9 cellular contexts compared by ENCODE assay signal in the genomic region with DNA sequence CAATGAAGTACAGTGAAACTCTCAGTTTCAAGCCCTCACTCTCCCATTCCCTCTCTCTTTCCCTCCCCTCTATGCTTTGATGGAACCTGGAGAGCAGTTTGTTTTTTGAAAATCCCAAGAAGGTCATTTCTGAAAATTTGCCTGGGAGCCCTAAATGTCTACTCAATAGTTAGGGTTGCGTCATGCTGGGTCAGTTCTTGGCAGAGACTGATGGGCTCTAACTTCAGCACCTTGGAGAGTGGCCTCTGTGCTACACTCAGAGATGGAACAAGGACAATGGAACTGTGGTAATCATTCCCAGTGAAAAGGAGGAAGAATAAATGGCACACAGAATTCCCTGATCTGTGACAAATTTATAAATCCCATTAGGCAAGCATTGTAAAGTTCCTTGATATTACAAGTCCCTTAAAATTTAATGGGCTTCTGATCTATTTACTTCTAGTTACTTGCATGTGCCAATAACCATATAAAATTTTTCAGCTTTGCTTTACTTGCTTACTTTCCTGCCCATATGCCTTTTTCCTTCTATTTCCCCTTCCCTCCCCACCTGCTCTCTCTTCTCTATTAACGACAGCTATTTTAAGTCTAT.
A peak's percentile ranks its signal among the peaks of the same experiment; 100 is the strongest.
DNase-seq lines count a peak whose midpoint lies in the region; ATAC-seq, FAIRE-seq and TF ChIP-seq lines count a peak whose summit lies in the region.
"Had no signal": no experiment of that assay in that cellular context is flagged by ENCODE, and none has a peak within 500 bp of the region (broad histone marks: within the 10 kb centered on the region; RNA-seq: fewer than 3 reads in every experiment).

No MANE protein-coding gene starts in this region.

- no peaks in the 10 kb centered on the region for H4K20me1 ChIP-seq in DND-41 (ENCODE audit: insufficient read depth, low read length)

- no peaks in the 10 kb centered on the region for H3K4me1 Mint-ChIP-seq in activated T-helper 17 cell treated with anti-CD3 and anti-CD28 coated beads, Interleukin-2, amount 50 U/mL, for 72 hours

- H3K36me3 ChIP-seq in DND-41 (ENCODE audit: insufficient read depth, low read length): no peaks in the 10 kb centered on the region
- no peaks in the 10 kb centered on the region for H3K36me3 ChIP-seq in bronchial epithelial cell (ENCODE audit: control insufficient read depth, insufficient read depth, low read length)
- H3K36me3 ChIP-seq in ovary: no peaks in the 10 kb centered on the region
- H3K36me3 ChIP-seq: esophagus squamous epithelium had no signal

- TF ChIP-seq EP300 in ovary (IDR thresholded peaks at IDR 0.05): no peak

- ATAC-seq in DND-41 (ENCODE audit: insufficient read depth, low read depth): peak; percentile 74
- no peak for ATAC-seq in activated T-helper 17 cell treated with anti-CD3 and anti-CD28 coated beads, Interleukin-2, amount 50 U/mL, for 72 hours (replicated peaks)

- DNase-seq in DND-41 (peak; percentile 48), LNCaP clone FGC (ENCODE audit: low read depth) (peak; percentile 40), bronchial epithelial cell (ENCODE audit: low read depth) (peak; percentile 63), lung microvascular endothelial cell (ENCODE audit: low read depth in 2 of 2) (peak; percentile 58 to 71), NCI-H524 treated with DMSO at 0.1 percent for 48 hours (lab: John Stamatoyannopoulos, UW) (no peak), ovary (no peak), SKM-1 treated with dmso at 0.1 percent for 144 hours (lab: John Stamatoyannopoulos, UW; ENCODE audit: unreplicated experiment) (no peak)
- DNase-seq: esophagus squamous epithelium had no signal

- H3K27me3 Mint-ChIP-seq in activated T-helper 17 cell treated with anti-CD3 and anti-CD28 coated beads, Interleukin-2, amount 50 U/mL, for 72 hours: peaks cover 20% of the 10 kb centered on the region

- H3K4me3 ChIP-seq in DND-41 (ENCODE audit: low read depth in 1 of 2, low read length in 2 of 2): no peak overlapping the region
- H3K4me3 ChIP-seq in LNCaP clone FGC (ENCODE audit: low read depth, low read length): no peak overlapping the region
- no peak overlapping the region for H3K4me3 ChIP-seq in bronchial epithelial cell (ENCODE audit: low read depth, low read length)
- no peak overlapping the region for H3K4me3 ChIP-seq in ovary
- H3K4me3 ChIP-seq: esophagus squamous epithelium had no signal

- H3K27me3 ChIP-seq in DND-41 (ENCODE audit: insufficient read depth, low read length, poor library complexity) (no peaks in the 10 kb centered on the region), bronchial epithelial cell (ENCODE audit: control insufficient read depth, insufficient read depth, low read length) (peaks cover 2% of the 10 kb centered on the region), ovary (no peaks in the 10 kb centered on the region)
- H3K27me3 ChIP-seq: esophagus squamous epithelium had no signal

- peaks cover 4% of the 10 kb centered on the region for H3K9me3 Mint-ChIP-seq in activated T-helper 17 cell treated with anti-CD3 and anti-CD28 coated beads, Interleukin-2, amount 50 U/mL, for 72 hours

- intact Hi-C loops in ovary (cut with DNase I): no loop called here

- H3K4me2 ChIP-seq in DND-41 (ENCODE audit: insufficient read depth, low read length): no peak overlapping the region

- no peak overlapping the region for H3K4me3 Mint-ChIP-seq in activated T-helper 17 cell treated with anti-CD3 and anti-CD28 coated beads, Interleukin-2, amount 50 U/mL, for 72 hours

- no peaks in the 10 kb centered on the region for H3K36me3 Mint-ChIP-seq in activated T-helper 17 cell treated with anti-CD3 and anti-CD28 coated beads, Interleukin-2, amount 50 U/mL, for 72 hours (ENCODE audit: low read depth)

- H3K9ac ChIP-seq in DND-41 (ENCODE audit: low read depth, low read length): no peak overlapping the region

- no peak overlapping the region for H2AFZ ChIP-seq in DND-41 (ENCODE audit: low read depth, low read length)

- H3K27ac Mint-ChIP-seq in activated T-helper 17 cell treated with anti-CD3 and anti-CD28 coated beads, Interleukin-2, amount 50 U/mL, for 72 hours: no peak overlapping the region

- H3K27ac ChIP-seq in DND-41 (ENCODE audit: low read length) (no peak overlapping the region), ovary (no peak overlapping the region)
- H3K27ac ChIP-seq: esophagus squamous epithelium had no signal

- H3K9me3 ChIP-seq in DND-41 (ENCODE audit: insufficient read depth, low read length, severe bottlenecking) (no peaks in the 10 kb centered on the region), ovary (no peaks in the 10 kb centered on the region)
- H3K9me3 ChIP-seq: esophagus squamous epithelium had no signal

- H3K79me2 ChIP-seq in DND-41 (ENCODE audit: insufficient read depth, low read length): no peaks in the 10 kb centered on the region

- no peaks in the 10 kb centered on the region for H3K4me1 ChIP-seq in DND-41 (ENCODE audit: insufficient read depth, low read length)
- H3K4me1 ChIP-seq in ovary (ENCODE audit: insufficient read depth): no peaks in the 10 kb centered on the region
- H3K4me1 ChIP-seq: esophagus squamous epithelium had no signal

- TF ChIP-seq POLR2A in ovary (IDR thresholded peaks at IDR 0.05): no peak

- peak; percentile 73 for FAIRE-seq in bronchial epithelial cell (lab: Jason Lieb, UNC)

- TF ChIP-seq CTCF in DND-41 (IDR thresholded peaks at IDR 0.05; ENCODE audit: borderline replicate concordance, extremely low read depth, low read length, poor library complexity, severe bottlenecking) (no peak), LNCaP clone FGC (IDR thresholded peaks at IDR 0.05; ENCODE audit: control insufficient read depth, extremely low read depth, insufficient read depth) (no peak), bronchial epithelial cell (IDR thresholded peaks at IDR 0.05; ENCODE audit: insufficient read depth, low read length, severe bottlenecking) (no peak), ovary (IDR thresholded peaks at IDR 0.05) (no peak)

- WGBS in ovary, 3 donors: 11 to 22% (median 11%) methylated on average over 2 of the region's 2 CpGs

Comparison
In these comparisons a context has a peak if more than half of its experiments do, and no peak if none do; other contexts are left out.
1. DNase-seq: peak in DND-41 (single experiment), LNCaP clone FGC (single experiment), bronchial epithelial cell (single experiment) and lung microvascular endothelial cell (2 of 2); none in NCI-H524 treated with DMSO at 0.1 percent for 48 hours (single experiment), ovary (0 of 5) and SKM-1 treated with dmso at 0.1 percent for 144 hours (single experiment).